ENCODE assay signal across 22 cellular contexts in genomic region chr4:181823183-181823582, GRCh38.
"Had no signal": no experiment of that assay in that cellular context is flagged by ENCODE, and none has a peak within 500 bp of the region (broad histone marks: within the 10 kb centered on the region; RNA-seq: fewer than 3 reads in every experiment).

No MANE protein-coding gene starts in this region.

- H3K9ac ChIP-seq: parathyroid adenoma had no signal

- ATAC-seq: lower lobe of right lung; natural killer cell; right lobe of liver; stimulated activated naive CD8-positive, alpha-beta T cell treated with anti-CD3 and anti-CD28 coated beads, Interleukin-15, amount 100 ng/mL, for 72 hours; upper lobe of right lung had no signal

- H3K4me3 Mint-ChIP-seq: natural killer cell; stimulated activated naive CD8-positive, alpha-beta T cell treated with anti-CD3 and anti-CD28 coated beads, Interleukin-15, amount 100 ng/mL, for 72 hours had no signal

- H3K27me3 ChIP-seq: neutrophil, right lobe of liver, suprapubic skin, transverse colon, upper lobe of right lung, uterus had no signal

- H3K4me3 ChIP-seq: dorsolateral prefrontal cortex, heart left ventricle, hepatocyte, lower lobe of right lung, right lobe of liver, smooth muscle cell, suprapubic skin, transverse colon, upper lobe of right lung, uterus had no signal

- H3K27ac Mint-ChIP-seq: natural killer cell; progenitor cell of endocrine pancreas; stimulated activated naive CD8-positive, alpha-beta T cell treated with anti-CD3 and anti-CD28 coated beads, Interleukin-15, amount 100 ng/mL, for 72 hours had no signal

- H3K4me1 Mint-ChIP-seq: natural killer cell; stimulated activated naive CD8-positive, alpha-beta T cell treated with anti-CD3 and anti-CD28 coated beads, Interleukin-15, amount 100 ng/mL, for 72 hours had no signal

- H3K4me1 ChIP-seq: heart left ventricle, lower lobe of right lung, parathyroid adenoma, right lobe of liver, suprapubic skin, transverse colon, upper lobe of right lung, uterus had no signal

- H3K9me3 ChIP-seq: heart left ventricle, lower lobe of right lung, neutrophil, right lobe of liver, suprapubic skin, transverse colon, upper lobe of right lung, uterus had no signal

- DNase-seq: dorsolateral prefrontal cortex; effector CD4-positive, alpha-beta T cell; heart left ventricle; left ventricle myocardium superior; lower lobe of right lung; natural killer cell; right lobe of liver; stimulated activated CD4-positive, alpha-beta T cell treated with anti-CD3 and anti-CD28 coated beads, Interleukin-12 subunit alpha, Interleukin-12 subunit beta, amount 100 ng/mL, for 4 hours; stimulated activated CD4-positive, alpha-beta T cell treated with anti-CD3 and anti-CD28 coated beads, Interleukin-1b, Interleukin-23, amount 100 ng/mL, for 48 hours; stimulated activated CD4-positive, alpha-beta T cell treated with anti-CD3 and anti-CD28 coated beads, Interleukin-4, amount 100 ng/mL, for 1 hour; stimulated activated CD8-positive, alpha-beta memory T cell treated with anti-CD3 and anti-CD28 coated beads, Interleukin-4, amount 100 ng/mL, for 48 hours; stimulated activated naive CD4-positive, alpha-beta T cell; stimulated activated naive CD8-positive, alpha-beta T cell treated with anti-CD3 and anti-CD28 coated beads, Interleukin-15, amount 100 ng/mL, for 72 hours; transverse colon; upper lobe of right lung; uterus had no signal

- H3K27me3 Mint-ChIP-seq: stimulated activated naive CD8-positive, alpha-beta T cell treated with anti-CD3 and anti-CD28 coated beads, Interleukin-15, amount 100 ng/mL, for 72 hours had no signal

- H3K36me3 ChIP-seq: heart left ventricle, lower lobe of right lung, neutrophil, right lobe of liver, suprapubic skin, transverse colon, upper lobe of right lung, uterus had no signal

- H3K36me3 Mint-ChIP-seq: natural killer cell had no signal

- H3K27ac ChIP-seq: dorsolateral prefrontal cortex, heart left ventricle, hepatocyte, lower lobe of right lung, neutrophil, parathyroid adenoma, right lobe of liver, suprapubic skin, transverse colon, upper lobe of right lung, uterus had no signal
